11 cellular contexts compared by ENCODE assay signal in the genomic region with DNA sequence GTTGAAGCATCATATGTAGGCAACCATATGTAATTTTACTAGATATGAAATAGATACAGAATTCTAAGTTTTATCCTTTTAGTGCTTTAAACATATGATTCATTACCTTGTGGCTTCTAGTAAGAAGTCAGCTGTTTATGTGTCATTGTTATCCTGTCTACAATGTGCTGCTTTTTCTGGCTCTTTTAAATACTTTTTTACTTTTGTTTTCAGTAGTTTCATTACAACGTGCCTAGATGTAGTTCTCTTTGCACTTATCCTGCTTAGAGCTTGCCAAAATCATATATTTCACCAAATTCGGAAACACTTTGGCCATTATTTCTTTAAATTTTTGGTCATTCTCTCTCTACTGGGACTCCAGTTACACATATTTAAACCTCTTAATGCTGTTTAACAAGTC. TPM values are rescaled to one million over a fixed set of nuclear protein-coding genes. Genes with fewer than 3 reads are reported as not detected.
DNase-seq lines count a peak whose midpoint lies in the region; ATAC-seq, FAIRE-seq and TF ChIP-seq lines count a peak whose summit lies in the region.
"Had no signal": no experiment of that assay in that cellular context is flagged by ENCODE, and none has a peak within 500 bp of the region (broad histone marks: within the 10 kb centered on the region; RNA-seq: fewer than 3 reads in every experiment).

No MANE protein-coding gene starts in this region.

- peak overlapping the region; percentile 86 for H3K9ac ChIP-seq in endothelial cell of umbilical vein (replicated peaks; ENCODE audit: extremely low read depth, insufficient read depth, low read length)

- H3K27ac ChIP-seq in endothelial cell of umbilical vein (ENCODE audit: insufficient read depth, low read depth, low read length), result peak overlapping the region; percentile 93
- H3K27ac ChIP-seq: Peyer's patch had no signal

- no peaks in the 10 kb centered on the region for H3K9me3 Mint-ChIP-seq in activated T-cell treated with anti-CD3 and anti-CD28 coated beads, Interleukin-2, amount 50 U/mL, for 24 hours
- H3K9me3 Mint-ChIP-seq in stimulated activated naive B cell treated with anti-CD40 and anti-IgM and Interleukin-4, amounts not matched to agents 10 μg/mL and 1 μg/mL and 100 μg/mL, for 72 hours, result no peaks in the 10 kb centered on the region

- intact Hi-C loops in endothelial cell of umbilical vein (cut with micrococcal nuclease), result no loop called here

- no peaks in the 10 kb centered on the region for H3K79me2 ChIP-seq in endothelial cell of umbilical vein (ENCODE audit: control insufficient read depth, insufficient read depth, low read length)

- H3K36me3 ChIP-seq in endothelial cell of umbilical vein (ENCODE audit: control insufficient read depth in 2 of 2, extremely low read depth in 1 of 2, insufficient read depth in 2 of 2, low read length in 2 of 2), result no peaks in the 10 kb centered on the region
- H3K36me3 ChIP-seq: Peyer's patch had no signal

- H3K9me3 ChIP-seq in endothelial cell of umbilical vein (replicated peaks; ENCODE audit: control insufficient read depth, insufficient read depth, low read length), result no peaks in the 10 kb centered on the region
- H3K9me3 ChIP-seq: Peyer's patch had no signal

- peak overlapping the region; percentile 76 for H3K27ac Mint-ChIP-seq in activated T-cell treated with anti-CD3 and anti-CD28 coated beads, Interleukin-2, amount 50 U/mL, for 24 hours
- peak overlapping the region; percentile 62 for H3K27ac Mint-ChIP-seq in stimulated activated naive B cell treated with anti-CD40 and anti-IgM and Interleukin-4, amounts not matched to agents 10 μg/mL and 1 μg/mL and 100 μg/mL, for 72 hours

- no TSS peak for BruUV-seq in endothelial cell of umbilical vein (replicated peaks; lab: Mats Ljungman, UMichigan)

- H4K20me1 ChIP-seq in endothelial cell of umbilical vein (replicated peaks; ENCODE audit: control insufficient read depth, extremely low read depth, insufficient read depth, low read length), result no peaks in the 10 kb centered on the region

- POLR2A ChIA-PET in endothelial cell of umbilical vein (lab: Charles Lee), result interaction anchor here (0.6 kb wide), 1 partner anchor 37 kb away, joined by 5 read pairs; no protein-coding TSS in a partner anchor

- DNase-seq in activated T-cell treated with anti-CD3 and anti-CD28 coated beads, Interleukin-2, amount 50 U/mL, for 24 hours, result no peak
- no peak for DNase-seq in activated T-cell treated with anti-CD3 and anti-CD28 coated beads for 4 hours
- peak; percentile 82 for DNase-seq in endothelial cell of umbilical vein (ENCODE audit: low read depth, low spot score)
- DNase-seq in stimulated activated naive B cell treated with anti-CD40 and anti-IgM and Interleukin-4, amounts not matched to agents 10 μg/mL and 1 μg/mL and 100 μg/mL, for 72 hours, result no peak
- no peak for DNase-seq in anterior cingulate cortex (lab: John Stamatoyannopoulos, UW)
- no peak for DNase-seq in NCI-H526 treated with DMSO at 0.1 percent for 48 hours (lab: John Stamatoyannopoulos, UW)
- no peak for DNase-seq in stimulated activated CD4-positive, alpha-beta T cell treated with anti-CD3 and anti-CD28 coated beads, Interleukin-4, amount 100 ng/mL, for 24 hours
- DNase-seq: NCI-H146; Peyer's patch; stimulated activated naive CD4-positive, alpha-beta T cell had no signal

- no peaks in the 10 kb centered on the region for H3K27me3 ChIP-seq in endothelial cell of umbilical vein (ENCODE audit: control insufficient read depth in 2 of 2, insufficient read depth in 2 of 2, low read length in 2 of 2)
- H3K27me3 ChIP-seq: Peyer's patch had no signal

- H3K9me1 ChIP-seq in endothelial cell of umbilical vein (replicated peaks; ENCODE audit: control insufficient read depth, extremely low read depth, insufficient read depth, low read length), result no peaks in the 10 kb centered on the region

- H2AFZ ChIP-seq in endothelial cell of umbilical vein (ENCODE audit: low read depth, low read length), result no peak overlapping the region

- no peaks in the 10 kb centered on the region for H3K27me3 Mint-ChIP-seq in activated T-cell treated with anti-CD3 and anti-CD28 coated beads, Interleukin-2, amount 50 U/mL, for 24 hours
- no peaks in the 10 kb centered on the region for H3K27me3 Mint-ChIP-seq in stimulated activated naive B cell treated with anti-CD40 and anti-IgM and Interleukin-4, amounts not matched to agents 10 μg/mL and 1 μg/mL and 100 μg/mL, for 72 hours

- peak overlapping the region; percentile 77 for H3K4me2 ChIP-seq in endothelial cell of umbilical vein (ENCODE audit: insufficient read depth, low read length)

- no peak overlapping the region for H3K4me3 ChIP-seq in endothelial cell of umbilical vein (replicated peaks in 1 of 3; ENCODE audit: insufficient read depth in 1 of 3, low read depth in 1 of 3, low read length in 3 of 3)
- H3K4me3 ChIP-seq: Peyer's patch had no signal

- CTCF ChIA-PET in endothelial cell of umbilical vein (lab: Charles Lee), result interaction anchor here (1.1 to 4.3 kb wide), 5 partner anchors 12 to 35 kb away, joined by 3 to 39 read pairs (median 8); no protein-coding TSS in a partner anchor

- no peak for TF ChIP-seq CTCF in endothelial cell of umbilical vein (IDR thresholded peaks at IDR 0.05; ENCODE audit: extremely low read depth in 1 of 2, insufficient read depth in 1 of 2, low read depth in 1 of 2, low read length in 2 of 2)

- peak; percentile 39 for ATAC-seq in SK-N-SH treated with all-trans-retinoic acid at 6 μM for 48 hours
- ATAC-seq in stimulated activated naive B cell treated with anti-CD40 and anti-IgM and Interleukin-4, amounts not matched to agents 10 μg/mL and 1 μg/mL and 100 μg/mL, for 72 hours (replicated peaks), result peak in 1 of 2 donors; percentile 26

- no peak for FAIRE-seq in endothelial cell of umbilical vein (lab: Jason Lieb, UNC)

- H3K4me3 Mint-ChIP-seq in activated T-cell treated with anti-CD3 and anti-CD28 coated beads, Interleukin-2, amount 50 U/mL, for 24 hours, result peak overlapping the region; percentile 2
- H3K4me3 Mint-ChIP-seq in stimulated activated naive B cell treated with anti-CD40 and anti-IgM and Interleukin-4, amounts not matched to agents 10 μg/mL and 1 μg/mL and 100 μg/mL, for 72 hours, result peak overlapping the region in 1 of 2 donors; percentile 32

- H3K36me3 Mint-ChIP-seq in activated T-cell treated with anti-CD3 and anti-CD28 coated beads, Interleukin-2, amount 50 U/mL, for 24 hours (ENCODE audit: low read depth), result no peaks in the 10 kb centered on the region
- peaks cover 0 to 5% of the 10 kb centered on the region in 2 donors for H3K36me3 Mint-ChIP-seq in stimulated activated naive B cell treated with anti-CD40 and anti-IgM and Interleukin-4, amounts not matched to agents 10 μg/mL and 1 μg/mL and 100 μg/mL, for 72 hours

- dilution Hi-C loops in endothelial cell of umbilical vein (cut with MboI; ENCODE audit: extremely low pct_ligation_motif_present, low sequenced_read_pairs), result no loop called here

- peaks cover 81% of the 10 kb centered on the region for H3K4me1 ChIP-seq in endothelial cell of umbilical vein (ENCODE audit: control insufficient read depth, extremely low read depth, insufficient read depth, low read length)

- TF ChIP-seq POLR2A in endothelial cell of umbilical vein (IDR thresholded peaks at IDR 0.05; ENCODE audit: low read depth, low read length), result no peak

- H3K4me1 Mint-ChIP-seq in activated T-cell treated with anti-CD3 and anti-CD28 coated beads, Interleukin-2, amount 50 U/mL, for 24 hours (ENCODE audit: low read depth), result peaks cover 51% of the 10 kb centered on the region
- peaks cover 10 to 23% of the 10 kb centered on the region in 2 donors for H3K4me1 Mint-ChIP-seq in stimulated activated naive B cell treated with anti-CD40 and anti-IgM and Interleukin-4, amounts not matched to agents 10 μg/mL and 1 μg/mL and 100 μg/mL, for 72 hours

TF ChIP-seq in SK-N-SH treated with all-trans-retinoic acid at 6 μM for 48 hours, 23 proteins besides CTCF, POLR2A, EP300 and RAD21:
- TF ChIP-seq TOX (CRISPR knock-in tag; IDR thresholded peaks at IDR 0.05; ENCODE audit: borderline replicate concordance) (no peak), GLIS3 (CRISPR knock-in tag; IDR thresholded peaks at IDR 0.05) (no peak)

TF ChIP-seq in endothelial cell of umbilical vein, 7 proteins besides CTCF, POLR2A, EP300 and RAD21:
- no peak for TF ChIP-seq GATA2 (IDR thresholded peaks at IDR 0.05; ENCODE audit: insufficient read depth, insufficient read length, low read depth, low read length)
- TF ChIP-seq POLR2AphosphoS5 (IDR thresholded peaks at IDR 0.05; ENCODE audit: insufficient read depth, low read depth, low read length), result no peak
- TF ChIP-seq MYC (IDR thresholded peaks at IDR 0.05; ENCODE audit: low read depth, low read length), result no peak
- TF ChIP-seq EZH2 (IDR thresholded peaks at IDR 0.05; ENCODE audit: borderline replicate concordance, low read depth, low read length, severe bottlenecking), result no peak
- TF ChIP-seq JUN (IDR thresholded peaks at IDR 0.05; ENCODE audit: borderline replicate concordance, insufficient read depth, insufficient read length, low read depth), result peak; percentile 78
- peak; percentile 80 for TF ChIP-seq FOS (IDR thresholded peaks at IDR 0.05; ENCODE audit: borderline replicate concordance, insufficient read depth, low read length)

RNA-seq across cellular contexts. Expression of a gene that starts 26.4 kb away (rescaled TPM):
- total RNA-seq in endothelial cell of umbilical vein, result 20.6 and 20.7 TPM in 2 replicates
- polyA plus RNA-seq in endothelial cell of umbilical vein, result 10.6 and 13.3 TPM in 2 replicates
- polyA plus RNA-seq in endothelial cell of umbilical vein (2011; cell fraction: cytosol; rRNA removed), result 21.6 and 21.8 TPM in 2 replicates
- 13.8 and 18.9 TPM in 2 replicates for polyA plus RNA-seq in endothelial cell of umbilical vein (2011; cell fraction: nucleus; rRNA removed)
- polyA plus RNA-seq in endothelial cell of umbilical vein (2012), result 31.5 and 34.3 TPM in 2 replicates
- 17.1 and 29.9 TPM in 2 replicates for polyA minus RNA-seq in endothelial cell of umbilical vein
- 9.3 TPM for polyA minus RNA-seq in endothelial cell of umbilical vein (2011; cell fraction: cytosol; rRNA and poly(A)+ RNA removed)
- polyA minus RNA-seq in endothelial cell of umbilical vein (2011; cell fraction: nucleus; rRNA and poly(A)+ RNA removed), result 13.2 and 20.7 TPM in 2 replicates

RNA-seq across cellular contexts. Expression of a gene that starts 30.8 kb away (rescaled TPM):
- total RNA-seq in endothelial cell of umbilical vein, result 181 and 191 TPM in 2 replicates
- polyA plus RNA-seq in endothelial cell of umbilical vein, result 81.8 and 91.1 TPM in 2 replicates
- polyA plus RNA-seq in endothelial cell of umbilical vein (2011; cell fraction: cytosol; rRNA removed), result 88.8 and 97.8 TPM in 2 replicates
- 67.4 and 76.6 TPM in 2 replicates for polyA plus RNA-seq in endothelial cell of umbilical vein (2011; cell fraction: nucleus; rRNA removed)
- 171 and 184 TPM in 2 replicates for polyA plus RNA-seq in endothelial cell of umbilical vein (2012)
- 195 and 198 TPM in 2 replicates for polyA minus RNA-seq in endothelial cell of umbilical vein
- polyA minus RNA-seq in endothelial cell of umbilical vein (2011; cell fraction: cytosol; rRNA and poly(A)+ RNA removed), result 25.4 TPM
- 138 and 223 TPM in 2 replicates for polyA minus RNA-seq in endothelial cell of umbilical vein (2011; cell fraction: nucleus; rRNA and poly(A)+ RNA removed)
